Comparison of ENCODE assay signal across 8 cellular contexts in genomic region chr16:19717319-19717718, GRCh38. TPM values are rescaled to one million over a fixed set of nuclear protein-coding genes. Genes with fewer than 3 reads are reported as not detected.
DNase-seq lines count a peak whose midpoint lies in the region; ATAC-seq and TF ChIP-seq lines count a peak whose summit lies in the region.

No MANE protein-coding gene starts in this region.

- ATAC-seq in GM21447 (IDR thresholded peaks at IDR 0.05; ENCODE audit: unreplicated experiment), result no peak

- H3K4me1 Mint-ChIP-seq in chondrocyte (ENCODE audit: low read depth), result peaks cover 19% of the 10 kb centered on the region

- peaks cover 10% of the 10 kb centered on the region for H3K36me3 Mint-ChIP-seq in chondrocyte (ENCODE audit: low read depth)

- H3K4me3 ChIP-seq in BE2C (ENCODE audit: low read depth, low read length), result peak overlapping the region; percentile 99
- H3K4me3 ChIP-seq in KMS-11 (IDR thresholded peaks at IDR 0.05; ENCODE audit: insufficient read depth, low read depth, low read length), result peak overlapping the region; percentile 15
- H3K4me3 ChIP-seq in mucosa of stomach (ENCODE audit: low read length), result peak overlapping the region; percentile 86

- H3K9ac ChIP-seq in KMS-11 (peak overlapping the region; percentile 91), mucosa of stomach (ENCODE audit: low read length) (peak overlapping the region; percentile 78)

- peaks cover 46% of the 10 kb centered on the region for H3K79me2 ChIP-seq in KMS-11 (ENCODE audit: insufficient read depth, low read depth)

- TF ChIP-seq CTCF in BE2C (IDR thresholded peaks at IDR 0.05; ENCODE audit: low read depth, low read length) (no peak), KMS-11 (conservative IDR thresholded peaks at IDR 0.05; ENCODE audit: low read depth, low read length) (no peak), chondrocyte (IDR thresholded peaks at IDR 0.05) (no peak)

- peak overlapping the region; percentile 65 for H3K27ac ChIP-seq in KMS-11

- H3K27me3 Mint-ChIP-seq in chondrocyte (ENCODE audit: low read depth), result no peaks in the 10 kb centered on the region

- peak overlapping the region; percentile 80 for H2AFZ ChIP-seq in KMS-11 (ENCODE audit: low read depth)

- CTCF ChIA-PET in HEK293T (lab: Yijun Ruan, JAX), result interaction anchor here (0.7 kb wide), 1 partner anchor 169 kb away, joined by 3 read pairs; no protein-coding TSS in a partner anchor

- H3K9me3 Mint-ChIP-seq in chondrocyte (ENCODE audit: low read depth), result no peaks in the 10 kb centered on the region

- H3K4me2 ChIP-seq in KMS-11, result peak overlapping the region; percentile 75

- H3K36me3 ChIP-seq in BE2C, result peaks cover 25% of the 10 kb centered on the region
- H3K36me3 ChIP-seq in KMS-11 (ENCODE audit: insufficient read depth), result no peaks in the 10 kb centered on the region
- H3K36me3 ChIP-seq in mucosa of stomach (ENCODE audit: control insufficient read depth, insufficient read depth, low read length), result no peaks in the 10 kb centered on the region

- no peaks in the 10 kb centered on the region for H3K4me1 ChIP-seq in BE2C
- peaks cover 10% of the 10 kb centered on the region for H3K4me1 ChIP-seq in KMS-11 (ENCODE audit: low read depth, poor library complexity, severe bottlenecking)
- H3K4me1 ChIP-seq in mucosa of stomach (ENCODE audit: control insufficient read depth, insufficient read depth, low read length), result peaks cover 10% of the 10 kb centered on the region

- H3K27ac Mint-ChIP-seq in chondrocyte (ENCODE audit: unreplicated experiment), result peak overlapping the region; percentile 88

- H3K9me3 ChIP-seq in BE2C (no peaks in the 10 kb centered on the region), mucosa of stomach (ENCODE audit: control insufficient read depth, low read length) (no peaks in the 10 kb centered on the region)

- no peaks in the 10 kb centered on the region for H4K20me1 ChIP-seq in KMS-11 (ENCODE audit: insufficient read depth)

- DNase-seq in BE2C (no peak), chondrocyte (ENCODE audit: low spot score) (no peak), HEK293T (ENCODE audit: extremely low spot score) (no peak), GM19238 (ENCODE audit: insufficient read length, low spot score) (no peak)
- DNase-seq in activated effector memory CD4-positive, alpha-beta T cell treated with anti-CD3 and anti-CD28 coated beads, Interleukin-2, amount 50 U/mL, for 16 hours, result no peak

- POLR2A ChIA-PET in HEK293T (lab: Yijun Ruan, JAX), result interaction anchor here (0.7 to 2.6 kb wide), 2 partner anchors 21 to 167 kb away, joined by 3 to 6 read pairs; partner anchors contain the start of gene GPRC5B

- no peaks in the 10 kb centered on the region for H3K27me3 ChIP-seq in BE2C
- no peaks in the 10 kb centered on the region for H3K27me3 ChIP-seq in KMS-11 (ENCODE audit: insufficient read depth, low read depth)
- no peaks in the 10 kb centered on the region for H3K27me3 ChIP-seq in mucosa of stomach (ENCODE audit: control insufficient read depth, insufficient read depth, low read length)

- peak overlapping the region; percentile 87 for H3K4me3 Mint-ChIP-seq in chondrocyte (ENCODE audit: unreplicated experiment)

TF ChIP-seq in HEK293T, 16 proteins besides CTCF, POLR2A, EP300 and RAD21:
- TF ChIP-seq CTBP1 (IDR thresholded peaks at IDR 0.05; ENCODE audit: borderline replicate concordance) (no peak), SP1 (IDR thresholded peaks at IDR 0.05) (no peak), ARNT (IDR thresholded peaks at IDR 0.05) (no peak), NFRKB (IDR thresholded peaks at IDR 0.05) (no peak), LEF1 (IDR thresholded peaks at IDR 0.05; ENCODE audit: borderline replicate concordance) (no peak)

RNA-seq across cellular contexts. Expression of gene KNOP1, which starts 0.7 kb away (rescaled TPM):
- polyA plus RNA-seq in BE2C (2012; ENCODE audit: insufficient read depth, insufficient read length, low read depth), result 38.9 TPM
- total RNA-seq in chondrocyte, result 20.0 to 24.7 TPM (median 20.4 TPM) in 3 replicates

RNA-seq across cellular contexts. Expression of gene IQCK, which starts 0.8 kb away (rescaled TPM):
- 3.2 TPM for polyA plus RNA-seq in BE2C (2012; ENCODE audit: insufficient read depth, insufficient read length, low read depth)
- total RNA-seq in chondrocyte, result 2.6 to 8.9 TPM (median 3.8 TPM) in 3 replicates

Comparison
In these comparisons a context has a peak if more than half of its experiments do, and no peak if none do; other contexts are left out.
1. H3K4me3 ChIP-seq: peak in every context shown above with its lines; median percentile 99 in BE2C; 86 in mucosa of stomach; 15 in KMS-11.